ENCODE assay signal across 34 cellular contexts in genomic region chr12:114995891-114996290, GRCh38.
DNase-seq lines count a peak whose midpoint lies in the region; ATAC-seq, FAIRE-seq and TF ChIP-seq lines count a peak whose summit lies in the region.
"Had no signal": no experiment of that assay in that cellular context is flagged by ENCODE, and none has a peak within 500 bp of the region (broad histone marks: within the 10 kb centered on the region; RNA-seq: fewer than 3 reads in every experiment).

No MANE protein-coding gene starts in this region.

- no peak for FAIRE-seq in astrocyte (lab: Jason Lieb, UNC)
- FAIRE-seq: GM12892, HTR-8/SVneo had no signal

- H3K4me1 ChIP-seq in astrocyte (ENCODE audit: insufficient read depth, low read length) = no peaks in the 10 kb centered on the region
- H3K4me1 ChIP-seq in foreskin keratinocyte = no peaks in the 10 kb centered on the region
- H3K4me1 ChIP-seq in hepatocyte (ENCODE audit: insufficient read depth) = peaks cover 34% of the 10 kb centered on the region
- H3K4me1 ChIP-seq: colonic mucosa, lower lobe of right lung had no signal

- no peaks in the 10 kb centered on the region for H3K9me2 ChIP-seq in hepatocyte (replicated peaks; ENCODE audit: insufficient read depth)

- H2AFZ ChIP-seq in astrocyte (ENCODE audit: low read depth, low read length) (no peak overlapping the region), hepatocyte (no peak overlapping the region)

- H3K9me3 ChIP-seq in astrocyte (ENCODE audit: insufficient read depth, low read depth, low read length) (peaks cover 9% of the 10 kb centered on the region), hepatocyte (ENCODE audit: low read depth) (no peaks in the 10 kb centered on the region)
- H3K9me3 ChIP-seq: colonic mucosa, lower lobe of right lung, mucosa of descending colon had no signal

- no peak overlapping the region for H3K27ac ChIP-seq in astrocyte (ENCODE audit: low read depth, low read length)
- H3K27ac ChIP-seq in foreskin keratinocyte = no peak overlapping the region
- H3K27ac ChIP-seq in hepatocyte = no peak overlapping the region
- H3K27ac ChIP-seq: colonic mucosa, heart right ventricle, lower lobe of right lung, SJSA1 had no signal

- peaks cover 12% of the 10 kb centered on the region for H3K4me1 Mint-ChIP-seq in astrocyte (ENCODE audit: low read depth, unreplicated experiment)
- H3K4me1 Mint-ChIP-seq in T-helper 2 cell treated with Interferon-gamma antibody and Interleukin-4, amounts not matched to agents 5 μg/mL and 100 μg/mL, for 36 hours (ENCODE audit: low read depth) = no peaks in the 10 kb centered on the region
- H3K4me1 Mint-ChIP-seq: activated CD4-positive, alpha-beta T cell treated with anti-CD3 and anti-CD28 coated beads, Interleukin-2, amount 10 ng/mL, durations not matched to agents 24 days and 14 days; activated naive CD4-positive, alpha-beta T cell treated with anti-CD3 and anti-CD28 coated beads, Interleukin-2, amount 50 U/mL, for 24 hours; CD4-positive, alpha-beta memory T cell had no signal

- ATAC-seq in foreskin keratinocyte = peak; percentile 58
- ATAC-seq in HG03342 (IDR thresholded peaks at IDR 0.05; ENCODE audit: unreplicated experiment) = no peak
- ATAC-seq: HCT116; heart right ventricle; lower lobe of right lung; mucosa of descending colon; natural killer cell treated with Interleukin-12 subunit alpha and Interleukin-12 subunit beta and Interleukin-15 and Interleukin-18, amount 100 ng/mL, for 72 hours; stimulated activated memory B cell treated with anti-CD40 and anti-IgM and Interleukin-4, amounts not matched to agents 10 μg/mL and 1 μg/mL and 100 μg/mL, for 72 hours; WTC11 had no signal

- no peak overlapping the region for H3K9ac ChIP-seq in astrocyte (ENCODE audit: low read length)

- H3K4me2 ChIP-seq in astrocyte (ENCODE audit: low read length) = no peak overlapping the region
- no peak overlapping the region for H3K4me2 ChIP-seq in hepatocyte

- H3K36me3 ChIP-seq in astrocyte (ENCODE audit: insufficient read depth, low read length) (no peaks in the 10 kb centered on the region), hepatocyte (replicated peaks; ENCODE audit: insufficient read depth, low read depth) (no peaks in the 10 kb centered on the region)
- H3K36me3 ChIP-seq: colonic mucosa, heart right ventricle, lower lobe of right lung, SJSA1 had no signal

- 75% methylated on average over 2 of the region's 2 CpGs for WGBS in hepatocyte (ENCODE audit: low lambda C conversion rate, missing lambda C conversion rate)

- no peaks in the 10 kb centered on the region for H3K36me3 Mint-ChIP-seq in astrocyte (ENCODE audit: low read depth, unreplicated experiment)
- no peaks in the 10 kb centered on the region for H3K36me3 Mint-ChIP-seq in T-helper 2 cell treated with Interferon-gamma antibody and Interleukin-4, amounts not matched to agents 5 μg/mL and 100 μg/mL, for 36 hours (ENCODE audit: low read depth)
- H3K36me3 Mint-ChIP-seq: activated naive CD4-positive, alpha-beta T cell treated with anti-CD3 and anti-CD28 coated beads, Interleukin-2, amount 50 U/mL, for 24 hours; CD4-positive, alpha-beta memory T cell; natural killer cell treated with Interleukin-12 subunit alpha and Interleukin-12 subunit beta and Interleukin-15 and Interleukin-18, amount 100 ng/mL, for 72 hours; stimulated activated memory B cell treated with anti-CD40 and anti-IgM and Interleukin-4, amounts not matched to agents 10 μg/mL and 1 μg/mL and 100 μg/mL, for 72 hours had no signal

- H3K27me3 Mint-ChIP-seq in astrocyte (ENCODE audit: low read depth, unreplicated experiment) = no peaks in the 10 kb centered on the region
- H3K27me3 Mint-ChIP-seq in T-helper 2 cell treated with Interferon-gamma antibody and Interleukin-4, amounts not matched to agents 5 μg/mL and 100 μg/mL, for 36 hours (ENCODE audit: low read depth) = no peaks in the 10 kb centered on the region
- H3K27me3 Mint-ChIP-seq: activated CD4-positive, alpha-beta T cell treated with anti-CD3 and anti-CD28 coated beads, Interleukin-2, amount 10 ng/mL, durations not matched to agents 24 days and 14 days; CD4-positive, alpha-beta memory T cell; natural killer cell treated with Interleukin-12 subunit alpha and Interleukin-12 subunit beta and Interleukin-15 and Interleukin-18, amount 100 ng/mL, for 72 hours; stimulated activated memory B cell treated with anti-CD40 and anti-IgM and Interleukin-4, amounts not matched to agents 10 μg/mL and 1 μg/mL and 100 μg/mL, for 72 hours had no signal

- no peak overlapping the region for H3K4me3 Mint-ChIP-seq in astrocyte (ENCODE audit: unreplicated experiment)
- H3K4me3 Mint-ChIP-seq in T-helper 2 cell treated with Interferon-gamma antibody and Interleukin-4, amounts not matched to agents 5 μg/mL and 100 μg/mL, for 36 hours = no peak overlapping the region
- H3K4me3 Mint-ChIP-seq: activated CD4-positive, alpha-beta T cell treated with anti-CD3 and anti-CD28 coated beads, Interleukin-2, amount 10 ng/mL, durations not matched to agents 24 days and 14 days; activated naive CD4-positive, alpha-beta T cell treated with anti-CD3 and anti-CD28 coated beads, Interleukin-2, amount 50 U/mL, for 24 hours; CD4-positive, alpha-beta memory T cell; natural killer cell treated with Interleukin-12 subunit alpha and Interleukin-12 subunit beta and Interleukin-15 and Interleukin-18, amount 100 ng/mL, for 72 hours; stimulated activated memory B cell treated with anti-CD40 and anti-IgM and Interleukin-4, amounts not matched to agents 10 μg/mL and 1 μg/mL and 100 μg/mL, for 72 hours; WTC11 had no signal

- no peak overlapping the region for H3K4me3 ChIP-seq in astrocyte (ENCODE audit: insufficient read depth, low read depth, low read length)
- no peak overlapping the region for H3K4me3 ChIP-seq in hepatocyte
- H3K4me3 ChIP-seq: colonic mucosa, heart right ventricle, lower lobe of right lung, mucosa of descending colon, SJSA1 had no signal

- H4K20me1 ChIP-seq in astrocyte (ENCODE audit: insufficient read depth, low read length) (no peaks in the 10 kb centered on the region), hepatocyte (ENCODE audit: insufficient read depth, poor library complexity, severe bottlenecking) (no peaks in the 10 kb centered on the region)

- no peaks in the 10 kb centered on the region for H3K79me2 ChIP-seq in astrocyte (ENCODE audit: insufficient read depth, low read length)
- no peaks in the 10 kb centered on the region for H3K79me2 ChIP-seq in hepatocyte

- TF ChIP-seq CTCF in astrocyte (IDR thresholded peaks at IDR 0.05; ENCODE audit: insufficient read depth, low read depth, low read length) = no peak
- TF ChIP-seq CTCF in foreskin keratinocyte (conservative IDR thresholded peaks at IDR 0.05) = no peak
- TF ChIP-seq CTCF in hepatocyte (IDR thresholded peaks at IDR 0.05; ENCODE audit: poor library complexity) = no peak

- DNase-seq in EL (peak; percentile 23), LoVo (ENCODE audit: low spot score) (peak; percentile 65), astrocyte (ENCODE audit: low read depth) (peak; percentile 36), foreskin keratinocyte (peak in 1 of 2 donors; percentile 73), GOT3 (lab: John Stamatoyannopoulos, UW) (no peak), hepatocyte (ENCODE audit: low spot score) (no peak)
- no peak for DNase-seq in T-helper 2 cell treated with Interferon-gamma antibody and Interleukin-4, amounts not matched to agents 5 μg/mL and 100 μg/mL, for 36 hours (ENCODE audit: low spot score)
- DNase-seq: activated CD4-positive, alpha-beta T cell treated with anti-CD3 and anti-CD28 coated beads, Interleukin-2, amount 10 ng/mL, durations not matched to agents 24 days and 14 days; activated CD8-positive, alpha-beta memory T cell treated with anti-CD3 and anti-CD28 coated beads for 24 hours; activated T-cell treated with anti-CD3 and anti-CD28 coated beads for 4 hours; amygdala; CD4-positive, alpha-beta memory T cell; colonic mucosa; effector CD8-positive, alpha-beta T cell; foreskin melanocyte; heart right ventricle; KBM-7; kidney glomerular epithelial cell; lower lobe of right lung; mucosa of descending colon; NCI-H1417 treated with DMSO at 0.1 percent for 48 hours; NCI-H2081 treated with DMSO at 0.1 percent for 48 hours; RPMI8226; substantia nigra; trophoblast cell had no signal

- no peak overlapping the region for H3K27ac Mint-ChIP-seq in astrocyte (ENCODE audit: unreplicated experiment)
- no peak overlapping the region for H3K27ac Mint-ChIP-seq in T-helper 2 cell treated with Interferon-gamma antibody and Interleukin-4, amounts not matched to agents 5 μg/mL and 100 μg/mL, for 36 hours
- H3K27ac Mint-ChIP-seq: activated CD4-positive, alpha-beta T cell treated with anti-CD3 and anti-CD28 coated beads, Interleukin-2, amount 10 ng/mL, durations not matched to agents 24 days and 14 days; activated naive CD4-positive, alpha-beta T cell treated with anti-CD3 and anti-CD28 coated beads, Interleukin-2, amount 50 U/mL, for 24 hours; CD4-positive, alpha-beta memory T cell; natural killer cell treated with Interleukin-12 subunit alpha and Interleukin-12 subunit beta and Interleukin-15 and Interleukin-18, amount 100 ng/mL, for 72 hours; stimulated activated memory B cell treated with anti-CD40 and anti-IgM and Interleukin-4, amounts not matched to agents 10 μg/mL and 1 μg/mL and 100 μg/mL, for 72 hours; WTC11 had no signal

- H3K9me3 Mint-ChIP-seq in astrocyte (ENCODE audit: unreplicated experiment) = peaks cover 13% of the 10 kb centered on the region
- H3K9me3 Mint-ChIP-seq in T-helper 2 cell treated with Interferon-gamma antibody and Interleukin-4, amounts not matched to agents 5 μg/mL and 100 μg/mL, for 36 hours = peaks cover 14% of the 10 kb centered on the region

- H3K27me3 ChIP-seq in astrocyte (ENCODE audit: insufficient read depth, low read length) = no peaks in the 10 kb centered on the region
- no peaks in the 10 kb centered on the region for H3K27me3 ChIP-seq in foreskin keratinocyte
- no peaks in the 10 kb centered on the region for H3K27me3 ChIP-seq in hepatocyte
- H3K27me3 ChIP-seq: colonic mucosa, SJSA1 had no signal

Comparison
In these comparisons a context has a peak if more than half of its experiments do, and no peak if none do; other contexts are left out.
1. DNase-seq: peak in EL (single experiment), LoVo (single experiment) and astrocyte (single experiment); none in T-helper 2 cell treated with Interferon-gamma antibody and Interleukin-4, amounts not matched to agents 5 μg/mL and 100 μg/mL, for 36 hours (single experiment), GOT3 (single experiment) and hepatocyte (single experiment).